Comparison of ENCODE assay signal across 25 cellular contexts in genomic region chr16:86239381-86239780, GRCh38.
DNase-seq lines count a peak whose midpoint lies in the region; ATAC-seq, FAIRE-seq and TF ChIP-seq lines count a peak whose summit lies in the region.
"Had no signal": no experiment of that assay in that cellular context is flagged by ENCODE, and none has a peak within 500 bp of the region (broad histone marks: within the 10 kb centered on the region; RNA-seq: fewer than 3 reads in every experiment).

No MANE protein-coding gene starts in this region.

- H3K79me1 ChIP-seq in H1 (ENCODE audit: low read depth, low read length), result no peaks in the 10 kb centered on the region

- no peak overlapping the region for H3K27ac ChIP-seq in H1 (ENCODE audit: low read depth, low read length)
- H3K27ac ChIP-seq: BLaER1 treated with 17β-estradiol and CSF1 and Interleukin-3, amounts not matched to agents 10 nM and 100 nM; PC-9; SK-N-MC had no signal

- peaks cover 6% of the 10 kb centered on the region; the same call in 1 of the 2 replicates for H3K23me2 ChIP-seq in H1 (ENCODE audit: low read depth, low read length)

- TF ChIP-seq POLR2A in H1 (IDR thresholded peaks at IDR 0.05; ENCODE audit: control extremely low read depth in 1 of 2, low read depth in 2 of 2, low read length in 2 of 2), result no peak

- H3K36me3 Mint-ChIP-seq in osteocyte (ENCODE audit: unreplicated experiment), result no peaks in the 10 kb centered on the region
- H3K36me3 Mint-ChIP-seq in WTC11, result no peaks in the 10 kb centered on the region
- H3K36me3 Mint-ChIP-seq in natural killer cell, result no peaks in the 10 kb centered on the region
- H3K36me3 Mint-ChIP-seq: CD8-positive, alpha-beta T cell had no signal

- H3K9me3 ChIP-seq in H1 (ENCODE audit: insufficient read depth in 2 of 2, low read depth in 1 of 2, low read length in 1 of 2), result no peaks in the 10 kb centered on the region
- H3K9me3 ChIP-seq: BLaER1 treated with 17β-estradiol and CSF1 and Interleukin-3, amounts not matched to agents 10 nM and 100 nM had no signal

- no peak overlapping the region for H4K91ac ChIP-seq in H1 (replicated peaks; ENCODE audit: insufficient read length, low read length)

- no peak for FAIRE-seq in H1 (lab: Jason Lieb, UNC)
- FAIRE-seq: GM12891, K562 had no signal

- H3K23ac ChIP-seq in H1 (ENCODE audit: insufficient read length), result no peak overlapping the region

- H3K27me3 Mint-ChIP-seq in osteocyte (ENCODE audit: unreplicated experiment) (peaks cover 43% of the 10 kb centered on the region), WTC11 (ENCODE audit: low read depth) (no peaks in the 10 kb centered on the region), natural killer cell (ENCODE audit: low read depth in 2 of 2) (peaks cover 22 to 31% of the 10 kb centered on the region in 2 donors)

- no peak overlapping the region for H2BK15ac ChIP-seq in H1 (ENCODE audit: low read length)

- intact Hi-C loops in natural killer cell (cut with micrococcal nuclease), result no loop called here

- peak; percentile 17 for DNase-seq in ELF-1 (ENCODE audit: low read depth, low spot score)
- DNase-seq in H1 (ENCODE audit: low read depth in 1 of 2, low spot score in 2 of 2), result peak in 1 of 2 experiments; percentile 35
- peak; percentile 18 for DNase-seq in left kidney (ENCODE audit: low read depth, low spot score)
- DNase-seq in osteocyte (ENCODE audit: extremely low spot score, unreplicated experiment), result peak; percentile 56
- no peak for DNase-seq in WTC11 (ENCODE audit: low spot score)
- no peak for DNase-seq in natural killer cell
- DNase-seq: 8988T; CD8-positive, alpha-beta T cell; DND-41; H9; HFFc6; MM.1S; NCI-H1048; NCI-H1417 treated with DMSO at 0.1 percent for 48 hours; NCI-H187 treated with DMSO at 0.1 percent for 48 hours; NCI-H2107; NCI-H748 treated with DMSO at 0.1 percent for 48 hours; PC-9; RPMI8226; SHP77 had no signal

- TF ChIP-seq EP300 in H1 (IDR thresholded peaks at IDR 0.05; ENCODE audit: borderline replicate concordance in 1 of 2, low read depth in 2 of 2, low read length in 2 of 2), result no peak

- H3K14ac ChIP-seq in H1 (ENCODE audit: insufficient read length), result no peak overlapping the region

- no peak overlapping the region for H3K4me3 ChIP-seq in H1 (ENCODE audit: extremely low read depth in 1 of 4, insufficient read depth in 2 of 4, low read depth in 3 of 4, low read length in 4 of 4)
- H3K4me3 ChIP-seq: BLaER1 treated with 17β-estradiol and CSF1 and Interleukin-3, amounts not matched to agents 10 nM and 100 nM; K562; PC-9; SK-N-MC had no signal

- CTCF ChIA-PET in H1 (lab: Charles Lee; ENCODE audit: partially characterized antibody), result interaction anchor here (0.5 to 1.4 kb wide), 2 partner anchors 14 to 433 kb away, joined by 4 to 8 read pairs; no protein-coding TSS in a partner anchor
- CTCF ChIA-PET in WTC11 (lab: Charles Lee), result interaction anchor here (0.8 to 2.9 kb wide), 4 partner anchors 13 to 418 kb away, joined by 3 to 31 read pairs (median 4); no protein-coding TSS in a partner anchor

- H3K27ac Mint-ChIP-seq in osteocyte (ENCODE audit: unreplicated experiment) (no peak overlapping the region), WTC11 (no peak overlapping the region), natural killer cell (no peak overlapping the region)
- H3K27ac Mint-ChIP-seq: CD8-positive, alpha-beta T cell; HFFc6 had no signal

- H2AK5ac ChIP-seq in H1 (ENCODE audit: low read depth, low read length), result no peak overlapping the region

- no peak for ATAC-seq in WTC11
- no peak for ATAC-seq in HG03460 (IDR thresholded peaks at IDR 0.05; ENCODE audit: unreplicated experiment)
- ATAC-seq in natural killer cell, result no peak
- ATAC-seq: CD8-positive, alpha-beta T cell; K562 had no signal

- peak overlapping the region; percentile 55 for H2AFZ ChIP-seq in H1 (ENCODE audit: low read length)
- H2AFZ ChIP-seq: PC-9 had no signal

- TF ChIP-seq CTCF in H1 (IDR thresholded peaks at IDR 0.05; ENCODE audit: control extremely low read depth in 1 of 3, insufficient read depth in 1 of 3, low read depth in 1 of 3, low read length in 3 of 3) (no peak), osteocyte (IDR thresholded peaks at IDR 0.05) (no peak), WTC11 (IDR thresholded peaks at IDR 0.05) (no peak), natural killer cell (IDR thresholded peaks at IDR 0.05) (no peak)

- H4K8ac ChIP-seq in H1 (ENCODE audit: extremely low read depth, insufficient read depth, low read length), result no peak overlapping the region

- no peak overlapping the region for H2BK5ac ChIP-seq in H1 (ENCODE audit: low read depth, low read length)

- H2BK20ac ChIP-seq in H1 (ENCODE audit: low read length), result no peak overlapping the region

- no peaks in the 10 kb centered on the region for H3K9me3 Mint-ChIP-seq in osteocyte (ENCODE audit: unreplicated experiment)
- H3K9me3 Mint-ChIP-seq in WTC11, result no peaks in the 10 kb centered on the region
- H3K9me3 Mint-ChIP-seq in natural killer cell, result no peaks in the 10 kb centered on the region
- H3K9me3 Mint-ChIP-seq: CD8-positive, alpha-beta T cell; HFFc6 had no signal

- H3K4me1 Mint-ChIP-seq in osteocyte (ENCODE audit: unreplicated experiment) (no peaks in the 10 kb centered on the region), WTC11 (peaks cover 28% of the 10 kb centered on the region), natural killer cell (no peaks in the 10 kb centered on the region)

- H3K4me2 ChIP-seq in H1 (ENCODE audit: insufficient read depth in 1 of 2, low read depth in 2 of 2, low read length in 2 of 2), result no peak overlapping the region
- H3K4me2 ChIP-seq: BLaER1 treated with 17β-estradiol and CSF1 and Interleukin-3, amounts not matched to agents 10 nM and 100 nM; PC-9 had no signal

- peaks cover 0 to 3% of the 10 kb centered on the region in 2 experiments for H4K20me1 ChIP-seq in H1 (replicated peaks in 1 of 2; ENCODE audit: control insufficient read depth in 1 of 2, insufficient read depth in 2 of 2, low read length in 2 of 2)
- H4K20me1 ChIP-seq: BLaER1 treated with 17β-estradiol and CSF1 and Interleukin-3, amounts not matched to agents 10 nM and 100 nM had no signal

- no peaks in the 10 kb centered on the region for H3K36me3 ChIP-seq in H1 (ENCODE audit: control insufficient read depth in 2 of 4, insufficient read depth in 4 of 4, low read length in 3 of 4)
- H3K36me3 ChIP-seq: BLaER1 treated with 17β-estradiol and CSF1 and Interleukin-3, amounts not matched to agents 10 nM and 100 nM had no signal

- 73% methylated on average over 9 of the region's 9 CpGs; no CpG with 5 or more reads in 1 of the 2 experiments for WGBS in H1 (ENCODE audit: extremely low coverage in 1 of 2, insufficient coverage in 1 of 2, insufficient read length in 1 of 2, insufficient replicate concordance in 2 of 2, low coverage in 1 of 2, low lambda C conversion rate in 2 of 2, missing lambda C conversion rate in 1 of 2), 2 experiments

- no peak overlapping the region for H2BK12ac ChIP-seq in H1 (ENCODE audit: low read depth, low read length)

- no peak overlapping the region; a peak in 1 of 7 replicates for H3K9ac ChIP-seq in H1 (replicated peaks in 1 of 4; ENCODE audit: extremely low read depth in 1 of 4, low read depth in 3 of 4, low read length in 3 of 4)
- H3K9ac ChIP-seq: BLaER1 treated with 17β-estradiol and CSF1 and Interleukin-3, amounts not matched to agents 10 nM and 100 nM had no signal

- H3K27me3 ChIP-seq in H1 (replicated peaks in 1 of 4; ENCODE audit: control insufficient read depth in 3 of 4, extremely low read depth in 1 of 4, insufficient read depth in 3 of 4, low read length in 3 of 4), result no peaks in the 10 kb centered on the region

- POLR2A ChIA-PET in H1 (lab: Charles Lee; ENCODE audit: partially characterized antibody), result interaction anchor here (1.1 kb wide), 1 partner anchor 140 kb away, joined by 3 read pairs; no protein-coding TSS in a partner anchor
- POLR2A ChIA-PET in WTC11 (lab: Charles Lee), result no interaction called here

- no peak overlapping the region for H2BK120ac ChIP-seq in H1 (replicated peaks; ENCODE audit: low read depth, low read length)

- no peak overlapping the region for H3K56ac ChIP-seq in H1 (replicated peaks; ENCODE audit: insufficient read length, low read depth, low read length)

- H3K4me3 Mint-ChIP-seq in osteocyte (ENCODE audit: unreplicated experiment) (no peak overlapping the region), WTC11 (no peak overlapping the region), natural killer cell (no peak overlapping the region)
- H3K4me3 Mint-ChIP-seq: CD8-positive, alpha-beta T cell; H9; HFFc6 had no signal

- H4K5ac ChIP-seq in H1 (ENCODE audit: insufficient read length, low read depth, low read length), result no peak overlapping the region

- TF ChIP-seq RAD21 in H1 (IDR thresholded peaks at IDR 0.05 in 1 of 2, conservative IDR thresholded peaks at IDR 0.05 in 1 of 2; ENCODE audit: low read depth in 2 of 2, low read length in 2 of 2), result no peak

- H3K79me2 ChIP-seq in H1 (ENCODE audit: control insufficient read depth in 1 of 2, insufficient read depth in 2 of 2, low read length in 2 of 2), result no peaks in the 10 kb centered on the region

- no peak overlapping the region for H3K18ac ChIP-seq in H1 (ENCODE audit: extremely low read depth, low read length)

- H3K4ac ChIP-seq in H1 (replicated peaks; ENCODE audit: insufficient read length, low read depth, low read length), result no peak overlapping the region

- H3K4me1 ChIP-seq in H1 (replicated peaks in 1 of 4; ENCODE audit: control insufficient read depth in 3 of 4, insufficient read depth in 4 of 4, low read length in 3 of 4), result peaks cover 0 to 15% (median 6%) of the 10 kb centered on the region in 4 experiments; a peak in 6 of 7 replicates

TF ChIP-seq in H1, 55 proteins besides CTCF, POLR2A, EP300 and RAD21:
- TF ChIP-seq HDAC6 (IDR thresholded peaks at IDR 0.05; ENCODE audit: low read depth, low read length), result no peak

TF ChIP-seq in WTC11, 78 proteins besides CTCF, POLR2A, EP300 and RAD21 (continues in another document):
- TF ChIP-seq CREB1 (CRISPR knock-in tag; IDR thresholded peaks at IDR 0.05) (no peak), ATF2 (CRISPR knock-in tag; IDR thresholded peaks at IDR 0.05; ENCODE audit: borderline replicate concordance, low read depth) (no peak), TEAD4 (CRISPR knock-in tag; IDR thresholded peaks at IDR 0.05) (no peak)

Comparison
In these comparisons a context has a peak if more than half of its experiments do, and no peak if none do; other contexts are left out.
1. DNase-seq: peak in ELF-1 (single experiment), left kidney (single experiment) and osteocyte (single experiment); none in WTC11 (single experiment) and natural killer cell (single experiment).